ENCODE assay signal across 2 cellular contexts in the genomic region with DNA sequence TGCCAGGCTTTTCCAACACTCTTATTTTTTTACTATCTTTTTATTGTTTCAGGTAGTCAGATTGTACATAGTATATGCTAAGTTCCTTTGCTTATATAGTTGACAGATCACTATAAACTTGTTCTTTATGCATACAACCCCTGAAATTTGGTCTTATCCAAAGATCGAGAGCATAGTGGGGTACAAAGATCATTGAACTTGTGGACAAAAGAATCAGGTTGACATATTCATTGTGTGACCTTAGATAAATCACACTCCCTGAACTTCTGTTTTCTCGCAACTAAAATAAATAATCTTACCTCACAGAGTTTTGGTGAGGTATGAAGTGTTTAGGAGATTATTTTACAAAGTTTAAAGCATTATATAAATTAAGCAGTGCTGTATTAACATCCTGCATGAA.
A peak's percentile ranks its signal among the peaks of the same experiment; 100 is the strongest.
TF ChIP-seq lines count a peak whose summit lies in the region.

No MANE protein-coding gene starts in this region.

TF ChIP-seq in HepG2, 621 proteins besides CTCF, POLR2A, EP300 and RAD21:
- TF ChIP-seq TGIF2 (CRISPR knock-in tag; IDR thresholded peaks at IDR 0.05) (no peak), NCOR1 (IDR thresholded peaks at IDR 0.05; ENCODE audit: borderline replicate concordance, low read length) (peak; percentile 47; the same call in 1 of the 2 replicates), HNF4A (CRISPR knock-in tag; IDR thresholded peaks at IDR 0.05) (peak; percentile 53), SMARCC2 (IDR thresholded peaks at IDR 0.05) (no peak)
- TF ChIP-seq, protein P1, sequence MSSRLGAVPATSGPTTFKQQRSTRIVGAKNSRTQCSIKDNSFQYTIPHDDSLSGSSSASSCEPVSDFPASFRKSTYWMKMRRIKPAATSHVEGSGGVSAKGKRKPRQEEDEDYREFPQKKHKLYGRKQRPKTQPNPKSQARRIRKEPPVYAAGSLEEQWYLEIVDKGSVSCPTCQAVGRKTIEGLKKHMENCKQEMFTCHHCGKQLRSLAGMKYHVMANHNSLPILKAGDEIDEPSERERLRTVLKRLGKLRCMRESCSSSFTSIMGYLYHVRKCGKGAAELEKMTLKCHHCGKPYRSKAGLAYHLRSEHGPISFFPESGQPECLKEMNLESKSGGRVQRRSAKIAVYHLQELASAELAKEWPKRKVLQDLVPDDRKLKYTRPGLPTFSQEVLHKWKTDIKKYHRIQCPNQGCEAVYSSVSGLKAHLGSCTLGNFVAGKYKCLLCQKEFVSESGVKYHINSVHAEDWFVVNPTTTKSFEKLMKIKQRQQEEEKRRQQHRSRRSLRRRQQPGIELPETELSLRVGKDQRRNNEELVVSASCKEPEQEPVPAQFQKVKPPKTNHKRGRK (CRISPR knock-in tag; IDR thresholded peaks at IDR 0.05): no peak
- TF ChIP-seq, protein P2, sequence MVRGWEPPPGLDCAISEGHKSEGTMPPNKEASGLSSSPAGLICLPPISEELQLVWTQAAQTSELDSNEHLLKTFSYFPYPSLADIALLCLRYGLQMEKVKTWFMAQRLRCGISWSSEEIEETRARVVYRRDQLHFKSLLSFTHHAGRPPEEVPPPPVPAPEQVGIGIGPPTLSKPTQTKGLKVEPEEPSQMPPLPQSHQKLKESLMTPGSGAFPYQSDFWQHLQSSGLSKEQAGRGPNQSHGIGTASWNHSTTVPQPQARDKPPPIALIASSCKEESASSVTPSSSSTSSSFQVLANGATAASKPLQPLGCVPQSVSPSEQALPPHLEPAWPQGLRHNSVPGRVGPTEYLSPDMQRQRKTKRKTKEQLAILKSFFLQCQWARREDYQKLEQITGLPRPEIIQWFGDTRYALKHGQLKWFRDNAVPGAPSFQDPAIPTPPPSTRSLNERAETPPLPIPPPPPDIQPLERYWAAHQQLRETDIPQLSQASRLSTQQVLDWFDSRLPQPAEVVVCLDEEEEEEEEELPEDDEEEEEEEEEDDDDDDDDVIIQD (CRISPR knock-in tag; IDR thresholded peaks at IDR 0.05; ENCODE audit: low read depth): peak; percentile 68; the same call in 1 of the 2 replicates
- TF ChIP-seq, protein P3, sequence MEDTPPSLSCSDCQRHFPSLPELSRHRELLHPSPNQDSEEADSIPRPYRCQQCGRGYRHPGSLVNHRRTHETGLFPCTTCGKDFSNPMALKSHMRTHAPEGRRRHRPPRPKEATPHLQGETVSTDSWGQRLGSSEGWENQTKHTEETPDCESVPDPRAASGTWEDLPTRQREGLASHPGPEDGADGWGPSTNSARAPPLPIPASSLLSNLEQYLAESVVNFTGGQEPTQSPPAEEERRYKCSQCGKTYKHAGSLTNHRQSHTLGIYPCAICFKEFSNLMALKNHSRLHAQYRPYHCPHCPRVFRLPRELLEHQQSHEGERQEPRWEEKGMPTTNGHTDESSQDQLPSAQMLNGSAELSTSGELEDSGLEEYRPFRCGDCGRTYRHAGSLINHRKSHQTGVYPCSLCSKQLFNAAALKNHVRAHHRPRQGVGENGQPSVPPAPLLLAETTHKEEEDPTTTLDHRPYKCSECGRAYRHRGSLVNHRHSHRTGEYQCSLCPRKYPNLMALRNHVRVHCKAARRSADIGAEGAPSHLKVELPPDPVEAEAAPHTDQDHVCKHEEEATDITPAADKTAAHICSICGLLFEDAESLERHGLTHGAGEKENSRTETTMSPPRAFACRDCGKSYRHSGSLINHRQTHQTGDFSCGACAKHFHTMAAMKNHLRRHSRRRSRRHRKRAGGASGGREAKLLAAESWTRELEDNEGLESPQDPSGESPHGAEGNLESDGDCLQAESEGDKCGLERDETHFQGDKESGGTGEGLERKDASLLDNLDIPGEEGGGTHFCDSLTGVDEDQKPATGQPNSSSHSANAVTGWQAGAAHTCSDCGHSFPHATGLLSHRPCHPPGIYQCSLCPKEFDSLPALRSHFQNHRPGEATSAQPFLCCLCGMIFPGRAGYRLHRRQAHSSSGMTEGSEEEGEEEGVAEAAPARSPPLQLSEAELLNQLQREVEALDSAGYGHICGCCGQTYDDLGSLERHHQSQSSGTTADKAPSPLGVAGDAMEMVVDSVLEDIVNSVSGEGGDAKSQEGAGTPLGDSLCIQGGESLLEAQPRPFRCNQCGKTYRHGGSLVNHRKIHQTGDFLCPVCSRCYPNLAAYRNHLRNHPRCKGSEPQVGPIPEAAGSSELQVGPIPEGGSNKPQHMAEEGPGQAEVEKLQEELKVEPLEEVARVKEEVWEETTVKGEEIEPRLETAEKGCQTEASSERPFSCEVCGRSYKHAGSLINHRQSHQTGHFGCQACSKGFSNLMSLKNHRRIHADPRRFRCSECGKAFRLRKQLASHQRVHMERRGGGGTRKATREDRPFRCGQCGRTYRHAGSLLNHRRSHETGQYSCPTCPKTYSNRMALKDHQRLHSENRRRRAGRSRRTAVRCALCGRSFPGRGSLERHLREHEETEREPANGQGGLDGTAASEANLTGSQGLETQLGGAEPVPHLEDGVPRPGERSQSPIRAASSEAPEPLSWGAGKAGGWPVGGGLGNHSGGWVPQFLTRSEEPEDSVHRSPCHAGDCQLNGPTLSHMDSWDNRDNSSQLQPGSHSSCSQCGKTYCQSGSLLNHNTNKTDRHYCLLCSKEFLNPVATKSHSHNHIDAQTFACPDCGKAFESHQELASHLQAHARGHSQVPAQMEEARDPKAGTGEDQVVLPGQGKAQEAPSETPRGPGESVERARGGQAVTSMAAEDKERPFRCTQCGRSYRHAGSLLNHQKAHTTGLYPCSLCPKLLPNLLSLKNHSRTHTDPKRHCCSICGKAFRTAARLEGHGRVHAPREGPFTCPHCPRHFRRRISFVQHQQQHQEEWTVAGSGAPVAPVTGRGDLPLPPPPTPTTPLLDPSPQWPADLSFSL (CRISPR knock-in tag; IDR thresholded peaks at IDR 0.05): no peak

TF ChIP-seq in liver, 16 proteins besides CTCF, POLR2A, EP300 and RAD21:
- TF ChIP-seq, protein P4, sequence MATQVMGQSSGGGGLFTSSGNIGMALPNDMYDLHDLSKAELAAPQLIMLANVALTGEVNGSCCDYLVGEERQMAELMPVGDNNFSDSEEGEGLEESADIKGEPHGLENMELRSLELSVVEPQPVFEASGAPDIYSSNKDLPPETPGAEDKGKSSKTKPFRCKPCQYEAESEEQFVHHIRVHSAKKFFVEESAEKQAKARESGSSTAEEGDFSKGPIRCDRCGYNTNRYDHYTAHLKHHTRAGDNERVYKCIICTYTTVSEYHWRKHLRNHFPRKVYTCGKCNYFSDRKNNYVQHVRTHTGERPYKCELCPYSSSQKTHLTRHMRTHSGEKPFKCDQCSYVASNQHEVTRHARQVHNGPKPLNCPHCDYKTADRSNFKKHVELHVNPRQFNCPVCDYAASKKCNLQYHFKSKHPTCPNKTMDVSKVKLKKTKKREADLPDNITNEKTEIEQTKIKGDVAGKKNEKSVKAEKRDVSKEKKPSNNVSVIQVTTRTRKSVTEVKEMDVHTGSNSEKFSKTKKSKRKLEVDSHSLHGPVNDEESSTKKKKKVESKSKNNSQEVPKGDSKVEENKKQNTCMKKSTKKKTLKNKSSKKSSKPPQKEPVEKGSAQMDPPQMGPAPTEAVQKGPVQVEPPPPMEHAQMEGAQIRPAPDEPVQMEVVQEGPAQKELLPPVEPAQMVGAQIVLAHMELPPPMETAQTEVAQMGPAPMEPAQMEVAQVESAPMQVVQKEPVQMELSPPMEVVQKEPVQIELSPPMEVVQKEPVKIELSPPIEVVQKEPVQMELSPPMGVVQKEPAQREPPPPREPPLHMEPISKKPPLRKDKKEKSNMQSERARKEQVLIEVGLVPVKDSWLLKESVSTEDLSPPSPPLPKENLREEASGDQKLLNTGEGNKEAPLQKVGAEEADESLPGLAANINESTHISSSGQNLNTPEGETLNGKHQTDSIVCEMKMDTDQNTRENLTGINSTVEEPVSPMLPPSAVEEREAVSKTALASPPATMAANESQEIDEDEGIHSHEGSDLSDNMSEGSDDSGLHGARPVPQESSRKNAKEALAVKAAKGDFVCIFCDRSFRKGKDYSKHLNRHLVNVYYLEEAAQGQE (IDR thresholded peaks at IDR 0.05): peak; percentile 16
- peak; percentile 60 for TF ChIP-seq FOXA1 (IDR thresholded peaks at IDR 0.05)
- TF ChIP-seq YY1 (IDR thresholded peaks at IDR 0.05): peak; percentile 44
- no peak for TF ChIP-seq EGR1 (IDR thresholded peaks at IDR 0.05; ENCODE audit: low read depth in 2 of 2)
- TF ChIP-seq HNF4A (conservative IDR thresholded peaks at IDR 0.05): peak; percentile 88 to 97
- TF ChIP-seq TAF1 (conservative IDR thresholded peaks at IDR 0.05): no peak
- TF ChIP-seq FOXA2 (IDR thresholded peaks at IDR 0.05): peak; percentile 80
- TF ChIP-seq, protein P5, sequence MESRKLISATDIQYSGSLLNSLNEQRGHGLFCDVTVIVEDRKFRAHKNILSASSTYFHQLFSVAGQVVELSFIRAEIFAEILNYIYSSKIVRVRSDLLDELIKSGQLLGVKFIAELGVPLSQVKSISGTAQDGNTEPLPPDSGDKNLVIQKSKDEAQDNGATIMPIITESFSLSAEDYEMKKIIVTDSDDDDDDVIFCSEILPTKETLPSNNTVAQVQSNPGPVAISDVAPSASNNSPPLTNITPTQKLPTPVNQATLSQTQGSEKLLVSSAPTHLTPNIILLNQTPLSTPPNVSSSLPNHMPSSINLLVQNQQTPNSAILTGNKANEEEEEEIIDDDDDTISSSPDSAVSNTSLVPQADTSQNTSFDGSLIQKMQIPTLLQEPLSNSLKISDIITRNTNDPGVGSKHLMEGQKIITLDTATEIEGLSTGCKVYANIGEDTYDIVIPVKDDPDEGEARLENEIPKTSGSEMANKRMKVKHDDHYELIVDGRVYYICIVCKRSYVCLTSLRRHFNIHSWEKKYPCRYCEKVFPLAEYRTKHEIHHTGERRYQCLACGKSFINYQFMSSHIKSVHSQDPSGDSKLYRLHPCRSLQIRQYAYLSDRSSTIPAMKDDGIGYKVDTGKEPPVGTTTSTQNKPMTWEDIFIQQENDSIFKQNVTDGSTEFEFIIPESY (IDR thresholded peaks at IDR 0.05): peak; percentile 48
- TF ChIP-seq, protein P6, sequence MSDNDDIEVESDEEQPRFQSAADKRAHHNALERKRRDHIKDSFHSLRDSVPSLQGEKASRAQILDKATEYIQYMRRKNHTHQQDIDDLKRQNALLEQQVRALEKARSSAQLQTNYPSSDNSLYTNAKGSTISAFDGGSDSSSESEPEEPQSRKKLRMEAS (IDR thresholded peaks at IDR 0.05): peak; percentile 60
- no peak for TF ChIP-seq NR2F2 (IDR thresholded peaks at IDR 0.05)
- TF ChIP-seq, protein P7, sequence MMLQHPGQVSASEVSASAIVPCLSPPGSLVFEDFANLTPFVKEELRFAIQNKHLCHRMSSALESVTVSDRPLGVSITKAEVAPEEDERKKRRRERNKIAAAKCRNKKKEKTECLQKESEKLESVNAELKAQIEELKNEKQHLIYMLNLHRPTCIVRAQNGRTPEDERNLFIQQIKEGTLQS (IDR thresholded peaks at IDR 0.05): no peak
- peak; percentile 89 to 96 for TF ChIP-seq RXRA (IDR thresholded peaks at IDR 0.05)
- no peak for TF ChIP-seq GABPA (IDR thresholded peaks at IDR 0.05 in 1 of 2, conservative IDR thresholded peaks at IDR 0.05 in 1 of 2)
- peak in 1 of 2 donors; percentile 69 for TF ChIP-seq JUND (IDR thresholded peaks at IDR 0.05)
- TF ChIP-seq SP1 (IDR thresholded peaks at IDR 0.05): peak; percentile 28
- no peak for TF ChIP-seq HNF4G (IDR thresholded peaks at IDR 0.05)
